Comparison of ENCODE assay signal across 18 cellular contexts in genomic region chr12:69417741-69418167, GRCh38.
"Had no signal": no experiment of that assay in that cellular context is flagged by ENCODE, and none has a peak within 500 bp of the region (broad histone marks: within the 10 kb centered on the region; RNA-seq: fewer than 3 reads in every experiment).

No MANE protein-coding gene starts in this region.

- ATAC-seq: activated CD4-positive, CD25-positive, alpha-beta regulatory T cell treated with anti-CD3 and anti-CD28 coated beads, Interleukin-2, amount 50 U/mL, for 24 hours; activated CD8-positive, alpha-beta T cell treated with anti-CD3 and anti-CD28 coated beads for 36 hours; activated T-cell treated with anti-CD3 and anti-CD28 coated beads, Interleukin-2, amount 50 U/mL, for 72 hours had no signal

- DNase-seq: activated CD4-positive, alpha-beta T cell treated with anti-CD3 and anti-CD28 coated beads for 4 hours; activated CD8-positive, alpha-beta memory T cell treated with anti-CD3 and anti-CD28 coated beads, Interleukin-2, amount 50 U/mL, for 4 hours; activated CD8-positive, alpha-beta T cell treated with anti-CD3 and anti-CD28 coated beads for 36 hours; activated gamma-delta T cell treated with Interleukin-2 at 50 U/mL for 16 hours; activated naive CD4-positive, alpha-beta T cell treated with anti-CD3 and anti-CD28 coated beads, Interleukin-2, amount 10 ng/mL, durations not matched to agents 7 days and 5 days; activated naive CD8-positive, alpha-beta T cell treated with anti-CD3 and anti-CD28 coated beads for 36 hours; activated T-cell treated with anti-CD3 and anti-CD28 coated beads, Interleukin-2, amount 50 U/mL, for 72 hours; cerebellar nuclear complex; MM.1S; NCI-H1105; NCI-H1436; NCI-H1694 treated with DMSO at 0.1 percent for 48 hours; NCI-H2029 treated with DMSO at 0.1 percent for 48 hours; NCI-H524; NCI-H748 treated with DMSO at 0.1 percent for 48 hours; SIG-M5; T-helper 1 cell had no signal
